In the genomic region with DNA sequence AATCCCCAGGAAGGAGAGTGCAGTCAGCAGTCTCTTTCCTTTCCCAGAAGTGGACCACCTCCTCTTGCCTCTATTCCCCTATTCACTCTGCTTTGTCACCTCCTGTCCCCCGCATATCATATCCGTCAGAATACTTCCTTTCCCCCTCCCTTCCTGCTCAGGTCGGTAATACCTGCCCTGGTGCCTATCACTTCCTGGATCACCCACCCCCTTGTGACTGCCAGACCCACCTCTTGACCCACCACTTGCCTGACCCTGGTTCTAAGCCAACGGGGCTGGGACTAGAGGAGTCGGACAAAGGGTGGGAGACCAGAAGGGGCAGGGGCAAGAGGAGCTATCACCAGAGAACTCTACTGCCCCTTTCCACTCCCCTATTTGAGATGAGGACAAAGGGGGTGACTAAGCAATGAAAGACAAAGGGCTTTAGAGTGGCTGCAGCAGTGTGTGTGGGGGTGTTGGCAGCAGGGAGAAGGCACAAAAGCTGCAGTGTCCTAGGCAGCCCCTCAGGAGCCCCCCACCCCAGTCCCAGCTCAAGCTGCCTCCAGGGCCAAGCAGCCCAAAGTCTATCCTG, we compare ENCODE assay signal across 8 cellular contexts.
DNase-seq lines count a peak whose midpoint lies in the region; ATAC-seq and TF ChIP-seq lines count a peak whose summit lies in the region.

No MANE protein-coding gene starts in this region.

- H3K36me3 ChIP-seq in NT2/D1 (ENCODE audit: insufficient read depth, insufficient read length, low read length) (peaks cover 35% of the 10 kb centered on the region), brain microvascular endothelial cell (replicated peaks) (peaks cover 12% of the 10 kb centered on the region), subcutaneous abdominal adipose tissue (ENCODE audit: control insufficient read depth in 5 of 5, insufficient read depth in 5 of 5, low read length in 5 of 5) (peaks cover 4 to 25% (median 10%) of the 10 kb centered on the region in 5 donors)

- ATAC-seq in GM18861 (IDR thresholded peaks at IDR 0.05; ENCODE audit: unreplicated experiment) = no peak

- H3K9ac ChIP-seq in NT2/D1 (ENCODE audit: insufficient read length, low read depth) (peak overlapping the region; percentile 96), subcutaneous abdominal adipose tissue (ENCODE audit: low read length in 5 of 5) (peak overlapping the region; percentile 86 to 94 (median 93))

- in situ Hi-C loops in brain microvascular endothelial cell (cut with HindIII; ENCODE audit: low pct_ligation_motif_present, low sequenced_read_pairs) = loop anchor here (25.0 kb wide), 1 partner anchor 187 kb away; no protein-coding TSS in a partner anchor

- H3K27me3 ChIP-seq in NT2/D1 (ENCODE audit: insufficient read depth, insufficient read length) (no peaks in the 10 kb centered on the region), brain microvascular endothelial cell (replicated peaks) (no peaks in the 10 kb centered on the region), subcutaneous abdominal adipose tissue (ENCODE audit: control insufficient read depth in 5 of 5, insufficient read depth in 4 of 5, low read length in 5 of 5) (peaks cover 0 to 9% (median 0%) of the 10 kb centered on the region in 5 donors)

- no peak for TF ChIP-seq CTCF in brain microvascular endothelial cell (IDR thresholded peaks at IDR 0.05; ENCODE audit: low read depth, low read length, missing control alignments)

- H3K4me3 ChIP-seq in NT2/D1 (ENCODE audit: insufficient read length, low read depth) (no peak overlapping the region), brain microvascular endothelial cell (ENCODE audit: low read depth, low read length) (no peak overlapping the region), subcutaneous abdominal adipose tissue (ENCODE audit: low read depth in 1 of 5, low read length in 5 of 5) (peak overlapping the region; percentile 74 to 97 (median 93))

- H3K9me3 ChIP-seq in NT2/D1 (ENCODE audit: insufficient read depth, low read length) = no peaks in the 10 kb centered on the region
- no peaks in the 10 kb centered on the region for H3K9me3 ChIP-seq in subcutaneous abdominal adipose tissue (ENCODE audit: control insufficient read depth in 5 of 5, low read length in 5 of 5)

- peak overlapping the region; percentile 93 for H3K27ac ChIP-seq in brain microvascular endothelial cell
- peak overlapping the region; percentile 100 for H3K27ac ChIP-seq in subcutaneous abdominal adipose tissue (ENCODE audit: low read depth, low read length)

- DNase-seq in NT2/D1 (ENCODE audit: low read depth, low spot score) (peak; percentile 59), brain microvascular endothelial cell (no peak), medulla oblongata (ENCODE audit: extremely low spot score) (peak; percentile 91), NCI-H2171 treated with DMSO at 0.1 percent for 48 hours (lab: John Stamatoyannopoulos, UW) (no peak), germinal center (ENCODE audit: low spot score) (no peak), D341Med (ENCODE audit: low spot score) (no peak)

- peaks cover 42% of the 10 kb centered on the region for H3K4me1 ChIP-seq in NT2/D1 (ENCODE audit: insufficient read depth, insufficient read length)
- H3K4me1 ChIP-seq in subcutaneous abdominal adipose tissue (ENCODE audit: control insufficient read depth in 5 of 5, insufficient read depth in 5 of 5, low read length in 5 of 5) = peaks cover 48 to 84% (median 78%) of the 10 kb centered on the region in 5 donors

Comparison
In these comparisons a context has a peak if more than half of its experiments do, and no peak if none do; other contexts are left out.
1. DNase-seq: peak in NT2/D1 (single experiment) and medulla oblongata (single experiment); none in brain microvascular endothelial cell (single experiment), NCI-H2171 treated with DMSO at 0.1 percent for 48 hours (single experiment), germinal center (single experiment) and D341Med (single experiment).
2. H3K4me3 ChIP-seq: peak in subcutaneous abdominal adipose tissue (5 of 5); none in NT2/D1 (single experiment) and brain microvascular endothelial cell (single experiment).